Comparison of ENCODE assay signal across 17 cellular contexts in the genomic region with DNA sequence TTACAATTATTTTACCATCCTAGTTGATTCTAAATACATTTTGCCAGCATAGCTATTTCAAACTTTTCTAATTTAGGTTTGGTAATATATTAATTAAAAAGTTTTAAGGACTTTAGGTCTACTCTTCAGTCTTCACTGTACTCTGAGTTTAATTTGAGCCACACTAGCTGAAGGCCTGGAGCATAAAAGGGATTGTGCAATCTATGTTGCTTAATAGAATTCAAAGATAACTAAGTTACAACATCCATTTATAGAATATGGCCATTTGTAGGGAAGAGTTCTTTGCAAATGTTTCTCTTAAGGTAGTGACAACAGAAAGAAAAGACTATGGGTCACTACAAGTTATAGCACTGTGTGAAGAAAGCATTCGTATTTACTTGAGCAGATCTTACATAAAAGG.
DNase-seq lines count a peak whose midpoint lies in the region; ATAC-seq and TF ChIP-seq lines count a peak whose summit lies in the region.
"Had no signal": no experiment of that assay in that cellular context is flagged by ENCODE, and none has a peak within 500 bp of the region (broad histone marks: within the 10 kb centered on the region; RNA-seq: fewer than 3 reads in every experiment).

No MANE protein-coding gene starts in this region.

- TF ChIP-seq EP300 in suprapubic skin (IDR thresholded peaks at IDR 0.05): no peak

- H3K27me3 ChIP-seq in suprapubic skin: no peaks in the 10 kb centered on the region
- H3K27me3 ChIP-seq: body of pancreas had no signal

- H3K9me3 ChIP-seq in suprapubic skin: no peaks in the 10 kb centered on the region
- H3K9me3 ChIP-seq: body of pancreas had no signal

- H3K4me3 ChIP-seq in cardiac fibroblast (replicated peaks in 1 of 2; ENCODE audit: low read depth in 2 of 2, low read length in 2 of 2) (no peak overlapping the region), suprapubic skin (no peak overlapping the region)
- H3K4me3 ChIP-seq: body of pancreas had no signal

- H3K27ac ChIP-seq in suprapubic skin: no peak overlapping the region
- H3K27ac ChIP-seq: body of pancreas, epithelial cell of prostate had no signal

- TF ChIP-seq CTCF in cardiac fibroblast (IDR thresholded peaks at IDR 0.05; ENCODE audit: low read depth, low read length): no peak
- TF ChIP-seq CTCF in suprapubic skin (IDR thresholded peaks at IDR 0.05): no peak

- no peak for TF ChIP-seq POLR2A in suprapubic skin (IDR thresholded peaks at IDR 0.05)

- 85% methylated on average over 1 of the region's 1 CpG for WGBS in suprapubic skin

- ATAC-seq in left lobe of liver (peak; percentile 75), HG03159 (IDR thresholded peaks at IDR 0.05; ENCODE audit: unreplicated experiment) (no peak)
- ATAC-seq: body of pancreas; CD8-positive, alpha-beta T cell; left ventricle myocardium superior had no signal

- DNase-seq in GM04504 (ENCODE audit: low read depth) (peak; percentile 1), NOMO-1 (lab: John Stamatoyannopoulos, UW; ENCODE audit: unreplicated experiment in 2 of 2) (peak; percentile 57 to 89), cardiac fibroblast (ENCODE audit: low read depth in 2 of 2) (peak; percentile 55 to 61), left lobe of liver (ENCODE audit: low spot score) (no peak), suprapubic skin (ENCODE audit: low spot score in 2 of 2) (no peak), cerebellar nuclear complex (lab: John Stamatoyannopoulos, UW) (no peak)
- DNase-seq in stimulated activated CD8-positive, alpha-beta memory T cell treated with anti-CD3 and anti-CD28 coated beads, Interleukin-4, amount 100 ng/mL, for 48 hours: no peak
- DNase-seq: activated T-cell treated with anti-CD3 and anti-CD28 coated beads, Interleukin-2, amount 50 U/mL, for 48 hours; body of pancreas; CD8-positive, alpha-beta T cell; dermis blood vessel endothelial cell; DMS79; KBM-7; left ventricle myocardium superior; NCI-H1417 treated with DMSO at 0.1 percent for 48 hours had no signal

- H3K4me1 ChIP-seq in suprapubic skin: no peaks in the 10 kb centered on the region
- H3K4me1 ChIP-seq: body of pancreas had no signal

- no peaks in the 10 kb centered on the region for H3K36me3 ChIP-seq in suprapubic skin

Comparison
In these comparisons a context has a peak if more than half of its experiments do, and no peak if none do; other contexts are left out.
1. DNase-seq: peak in GM04504 (single experiment), NOMO-1 (2 of 2) and cardiac fibroblast (2 of 2); none in left lobe of liver (single experiment), suprapubic skin (0 of 2), stimulated activated CD8-positive, alpha-beta memory T cell treated with anti-CD3 and anti-CD28 coated beads, Interleukin-4, amount 100 ng/mL, for 48 hours (single experiment) and cerebellar nuclear complex (0 of 2).